ENCODE assay signal across 8 cellular contexts in the genomic region with DNA sequence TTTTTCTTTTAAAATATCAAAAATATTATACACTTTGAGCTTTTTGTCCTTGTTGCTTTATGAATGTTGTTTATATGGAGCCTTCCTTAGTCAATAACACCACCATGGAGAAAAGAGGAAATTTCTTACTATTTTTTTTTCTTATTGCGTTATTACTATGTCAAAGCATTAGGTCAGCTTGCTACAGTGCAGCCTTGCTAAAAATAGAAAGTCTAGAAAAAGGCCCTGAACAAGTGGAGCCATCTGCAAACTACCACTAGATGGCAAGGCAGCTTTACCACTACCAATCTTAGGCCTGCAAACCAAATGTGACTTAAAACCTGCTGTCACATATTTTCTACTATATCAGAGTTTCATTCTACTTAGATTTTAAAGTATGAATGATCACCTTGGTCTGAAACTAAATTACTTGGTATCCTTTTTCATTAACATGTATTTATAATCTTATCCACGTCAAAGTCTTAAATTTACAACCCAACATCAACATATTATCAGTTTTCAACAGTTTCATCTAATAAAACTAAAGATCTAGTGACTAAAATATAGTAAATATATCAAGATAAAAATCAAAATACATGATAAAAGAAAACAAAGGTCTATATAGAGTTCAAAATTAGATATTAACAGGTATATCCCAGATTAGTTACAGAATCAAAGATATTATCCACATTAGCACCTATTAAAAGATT.
DNase-seq lines count a peak whose midpoint lies in the region; ATAC-seq and TF ChIP-seq lines count a peak whose summit lies in the region.

No MANE protein-coding gene starts in this region.

- H3K27me3 ChIP-seq in cardiac muscle cell = no peaks in the 10 kb centered on the region

- peak; percentile 90 for TF ChIP-seq CTCF in cardiac muscle cell (IDR thresholded peaks at IDR 0.05; ENCODE audit: low read depth, low read length)

- ATAC-seq in GM21737 (IDR thresholded peaks at IDR 0.05; ENCODE audit: unreplicated experiment) = peak; percentile 99
- peak; percentile 94 for ATAC-seq in activated naive CD8-positive, alpha-beta T cell treated with anti-CD3 and anti-CD28 coated beads, Interleukin-2, amount 50 U/mL, for 24 hours

- H3K36me3 Mint-ChIP-seq in activated naive CD8-positive, alpha-beta T cell treated with anti-CD3 and anti-CD28 coated beads, Interleukin-2, amount 50 U/mL, for 24 hours (ENCODE audit: low read depth) = peaks cover 3% of the 10 kb centered on the region

- no peak overlapping the region for H3K4me3 ChIP-seq in cardiac muscle cell

- no peaks in the 10 kb centered on the region for H3K9me3 Mint-ChIP-seq in activated naive CD8-positive, alpha-beta T cell treated with anti-CD3 and anti-CD28 coated beads, Interleukin-2, amount 50 U/mL, for 24 hours

- H3K27me3 Mint-ChIP-seq in activated naive CD8-positive, alpha-beta T cell treated with anti-CD3 and anti-CD28 coated beads, Interleukin-2, amount 50 U/mL, for 24 hours = no peaks in the 10 kb centered on the region

- peaks cover 33% of the 10 kb centered on the region for H3K4me1 ChIP-seq in cardiac muscle cell (ENCODE audit: low read depth)

- DNase-seq in stimulated activated CD4-positive, alpha-beta T cell treated with anti-CD3 and anti-CD28 coated beads, Interleukin-15, amount 100 ng/mL, for 24 hours = peak; percentile 30
- DNase-seq in stimulated activated CD4-positive, alpha-beta T cell treated with anti-CD3 and anti-CD28 coated beads, Interleukin-2, amount 100 ng/mL, for 48 hours = no peak
- DNase-seq in HUDEP-2 (lab: John Stamatoyannopoulos, UW; ENCODE audit: unreplicated experiment in 76 of 76) (peak in 48 of 76 experiments; percentile 1 to 73 (median 36)), NOMO-1 treated with DMSO at 0.1 percent for 48 hours (lab: John Stamatoyannopoulos, UW; ENCODE audit: unreplicated experiment) (peak; percentile 95), cardiac muscle cell (ENCODE audit: low read depth in 1 of 2, low spot score in 1 of 2) (peak; percentile 86 to 94), pulmonary artery endothelial cell (ENCODE audit: low read depth, low spot score) (peak; percentile 82)
- DNase-seq in activated naive CD8-positive, alpha-beta T cell treated with anti-CD3 and anti-CD28 coated beads, Interleukin-2, amount 50 U/mL, for 24 hours = peak; percentile 14

- no peak overlapping the region for H3K27ac Mint-ChIP-seq in activated naive CD8-positive, alpha-beta T cell treated with anti-CD3 and anti-CD28 coated beads, Interleukin-2, amount 50 U/mL, for 24 hours

- no peaks in the 10 kb centered on the region for H3K9me3 ChIP-seq in cardiac muscle cell (ENCODE audit: low read depth)

- no peaks in the 10 kb centered on the region for H3K36me3 ChIP-seq in cardiac muscle cell

- no peak overlapping the region for H3K4me3 Mint-ChIP-seq in activated naive CD8-positive, alpha-beta T cell treated with anti-CD3 and anti-CD28 coated beads, Interleukin-2, amount 50 U/mL, for 24 hours

- H3K4me1 Mint-ChIP-seq in activated naive CD8-positive, alpha-beta T cell treated with anti-CD3 and anti-CD28 coated beads, Interleukin-2, amount 50 U/mL, for 24 hours = peaks cover 2% of the 10 kb centered on the region

- peak overlapping the region; percentile 79 for H3K27ac ChIP-seq in cardiac muscle cell

Comparison
In these comparisons a context has a peak if more than half of its experiments do, and no peak if none do; other contexts are left out.
1. DNase-seq: peak in stimulated activated CD4-positive, alpha-beta T cell treated with anti-CD3 and anti-CD28 coated beads, Interleukin-15, amount 100 ng/mL, for 24 hours (single experiment), HUDEP-2 (48 of 76), NOMO-1 treated with DMSO at 0.1 percent for 48 hours (single experiment), activated naive CD8-positive, alpha-beta T cell treated with anti-CD3 and anti-CD28 coated beads, Interleukin-2, amount 50 U/mL, for 24 hours (single experiment), cardiac muscle cell (2 of 2) and pulmonary artery endothelial cell (single experiment); none in stimulated activated CD4-positive, alpha-beta T cell treated with anti-CD3 and anti-CD28 coated beads, Interleukin-2, amount 100 ng/mL, for 48 hours (0 of 2).